ENCODE assay signal across 9 cellular contexts in genomic region chr19:18408053-18408476, GRCh38. TPM values are rescaled to one million over a fixed set of nuclear protein-coding genes. Genes with fewer than 3 reads are reported as not detected.
A peak's percentile ranks its signal among the peaks of the same experiment; 100 is the strongest.
DNase-seq lines count a peak whose midpoint lies in the region; ATAC-seq and TF ChIP-seq lines count a peak whose summit lies in the region.
"Had no signal": no experiment of that assay in that cellular context is flagged by ENCODE, and none has a peak within 500 bp of the region (broad histone marks: within the 10 kb centered on the region; RNA-seq: fewer than 3 reads in every experiment).

No MANE protein-coding gene starts in this region.

- no peaks in the 10 kb centered on the region for H3K9me3 Mint-ChIP-seq in endothelial cell (ENCODE audit: unreplicated experiment)
- H3K9me3 Mint-ChIP-seq: CD4-positive, CD25-positive, alpha-beta regulatory T cell had no signal

- no peak overlapping the region for H3K4me3 Mint-ChIP-seq in endothelial cell (ENCODE audit: unreplicated experiment)
- H3K4me3 Mint-ChIP-seq: CD4-positive, CD25-positive, alpha-beta regulatory T cell had no signal

- no peaks in the 10 kb centered on the region for H3K36me3 Mint-ChIP-seq in endothelial cell (ENCODE audit: low read depth, unreplicated experiment)
- H3K36me3 Mint-ChIP-seq: CD4-positive, CD25-positive, alpha-beta regulatory T cell had no signal

- peak; percentile 64 for ATAC-seq in GM21576 (IDR thresholded peaks at IDR 0.05; ENCODE audit: unreplicated experiment)
- ATAC-seq in sciatic nerve, result no peak
- ATAC-seq in GM21717 (IDR thresholded peaks at IDR 0.05; ENCODE audit: unreplicated experiment), result no peak

- no peaks in the 10 kb centered on the region for H3K4me1 Mint-ChIP-seq in endothelial cell (ENCODE audit: unreplicated experiment)

- H3K27ac Mint-ChIP-seq in endothelial cell (ENCODE audit: unreplicated experiment), result no peak overlapping the region
- H3K27ac Mint-ChIP-seq: CD4-positive, CD25-positive, alpha-beta regulatory T cell had no signal

- TF ChIP-seq CTCF in endothelial cell (IDR thresholded peaks at IDR 0.05; ENCODE audit: unreplicated experiment), result peak; percentile 50

- DNase-seq in NCI-H1092 treated with DMSO at 0.1 percent for 48 hours (lab: John Stamatoyannopoulos, UW) (peak; percentile 17), NCI-H1092 (lab: John Stamatoyannopoulos, UW) (no peak), NCI-H2107 treated with DMSO at 0.1 percent for 48 hours (lab: John Stamatoyannopoulos, UW; ENCODE audit: unreplicated experiment) (peak; percentile 16), endothelial cell (ENCODE audit: low spot score) (peak; percentile 62), sciatic nerve (ENCODE audit: low spot score) (peak; percentile 68), T-helper 9 cell (no peak)
- DNase-seq: CD4-positive, CD25-positive, alpha-beta regulatory T cell had no signal

- intact Hi-C loops in sciatic nerve (cut with DNase I), result no loop called here

- peaks cover 11% of the 10 kb centered on the region for H3K27me3 Mint-ChIP-seq in endothelial cell (ENCODE audit: unreplicated experiment)

RNA-seq across cellular contexts. Expression of gene LRRC25, which starts 10.6 kb away (rescaled TPM):
- not detected for total RNA-seq in endothelial cell (ENCODE audit: unreplicated experiment)
- 8.2 TPM for total RNA-seq in sciatic nerve
- total RNA-seq: CD4-positive, CD25-positive, alpha-beta regulatory T cell had no signal

RNA-seq across cellular contexts. Expression of gene SSBP4, which starts 11.1 kb away (rescaled TPM):
- 60.7 TPM for total RNA-seq in endothelial cell (ENCODE audit: unreplicated experiment)
- total RNA-seq in sciatic nerve, result 82.5 TPM

RNA-seq across cellular contexts. Expression of gene GDF15, which starts 22.1 kb away (rescaled TPM):
- 1.3 TPM for total RNA-seq in endothelial cell (ENCODE audit: unreplicated experiment)
- 8.3 TPM for total RNA-seq in sciatic nerve
- total RNA-seq: CD4-positive, CD25-positive, alpha-beta regulatory T cell had no signal

RNA-seq across cellular contexts. Expression of gene ISYNA1, which starts 29.9 kb away (rescaled TPM):
- 68.5 TPM for total RNA-seq in endothelial cell (ENCODE audit: unreplicated experiment)
- 112 TPM for total RNA-seq in sciatic nerve

Comparison
In these comparisons a context has a peak if more than half of its experiments do, and no peak if none do; other contexts are left out.
1. DNase-seq: peak in NCI-H1092 treated with DMSO at 0.1 percent for 48 hours (single experiment), NCI-H2107 treated with DMSO at 0.1 percent for 48 hours (single experiment), endothelial cell (single experiment) and sciatic nerve (single experiment); none in NCI-H1092 (single experiment) and T-helper 9 cell (single experiment).